17 cellular contexts compared by ENCODE assay signal in the genomic region with DNA sequence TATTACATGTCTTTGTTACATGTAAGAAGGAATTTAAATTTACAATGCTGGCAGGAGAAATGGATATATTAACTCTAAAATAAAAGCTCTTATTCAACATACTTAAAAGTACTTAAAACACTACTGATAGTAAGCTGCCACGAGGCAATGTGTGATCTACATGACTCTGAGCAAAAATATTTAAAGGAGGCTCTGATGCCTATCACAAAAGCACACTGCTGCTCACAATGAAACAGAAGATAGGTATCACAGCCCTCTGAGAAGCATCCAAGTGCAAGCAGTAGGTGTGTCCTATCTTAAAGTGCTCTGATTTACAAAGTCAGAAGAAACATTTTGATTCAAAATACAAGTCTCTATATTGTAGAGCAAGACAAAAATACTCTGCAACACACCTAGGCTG.
DNase-seq lines count a peak whose midpoint lies in the region; ATAC-seq lines count a peak whose summit lies in the region.
"Had no signal": no experiment of that assay in that cellular context is flagged by ENCODE, and none has a peak within 500 bp of the region (broad histone marks: within the 10 kb centered on the region; RNA-seq: fewer than 3 reads in every experiment).

No MANE protein-coding gene starts in this region.

- H2BK15ac ChIP-seq in mesenchymal stem cell (ENCODE audit: low read depth, poor library complexity, severe bottlenecking): no peak overlapping the region

- no peak overlapping the region for H3K4me2 ChIP-seq in mesenchymal stem cell (ENCODE audit: low read length, poor library complexity, severe bottlenecking)
- H3K4me2 ChIP-seq: BLaER1 had no signal

- no peaks in the 10 kb centered on the region for H3K79me1 ChIP-seq in mesenchymal stem cell (replicated peaks; ENCODE audit: low read length, poor library complexity, severe bottlenecking)

- no peak overlapping the region for H3K4me3 Mint-ChIP-seq in activated CD4-positive, alpha-beta T cell treated with anti-CD3 and anti-CD28 coated beads, Interleukin-2, amount 10 ng/mL, durations not matched to agents 24 days and 14 days
- H3K4me3 Mint-ChIP-seq: CD8-positive, alpha-beta memory T cell had no signal

- no peak overlapping the region for H3K14ac ChIP-seq in mesenchymal stem cell (ENCODE audit: low read length in 2 of 2)

- no peaks in the 10 kb centered on the region for H3K9me3 ChIP-seq in mesenchymal stem cell (ENCODE audit: control insufficient read depth, low read length)
- H3K9me3 ChIP-seq: BLaER1, Caco-2 had no signal

- H2BK5ac ChIP-seq in mesenchymal stem cell (ENCODE audit: low read depth, low read length, poor library complexity, severe bottlenecking): no peak overlapping the region

- H4K91ac ChIP-seq in mesenchymal stem cell (ENCODE audit: low read length): no peak overlapping the region

- peak overlapping the region; percentile 32 to 91 for H2BK12ac ChIP-seq in mesenchymal stem cell (ENCODE audit: low read length in 2 of 2)

- peak overlapping the region; percentile 74 for H4K8ac ChIP-seq in mesenchymal stem cell (ENCODE audit: low read length)

- WGBS in mesenchymal stem cell: 0% methylated on average over 1 of the region's 1 CpG

- H2AK5ac ChIP-seq in mesenchymal stem cell (ENCODE audit: low read length, severe bottlenecking): no peak overlapping the region

- peak overlapping the region in 1 of 2 experiments; percentile 5 for H3K4ac ChIP-seq in mesenchymal stem cell (ENCODE audit: low read depth in 1 of 2, low read length in 2 of 2)

- H3K27ac ChIP-seq in mesenchymal stem cell (ENCODE audit: low read length, poor library complexity, severe bottlenecking): no peak overlapping the region
- H3K27ac ChIP-seq: BLaER1, GM23248 had no signal

- no peak overlapping the region for H3K9ac ChIP-seq in mesenchymal stem cell (ENCODE audit: low read length)
- H3K9ac ChIP-seq: BLaER1, GM23248 had no signal

- H2AFZ ChIP-seq in mesenchymal stem cell (ENCODE audit: low read depth, low read length): no peak overlapping the region
- H2AFZ ChIP-seq: GM23248 had no signal

- intact Hi-C loops in activated CD4-positive, alpha-beta T cell treated with anti-CD3 and anti-CD28 coated beads, Interleukin-2, amount 10 ng/mL, durations not matched to agents 24 days and 14 days (cut with micrococcal nuclease): no loop called here

- H3K27me3 ChIP-seq in mesenchymal stem cell (ENCODE audit: control insufficient read depth in 1 of 2, insufficient read depth in 1 of 2, low read length in 2 of 2): no peaks in the 10 kb centered on the region
- H3K27me3 ChIP-seq: BLaER1 had no signal

- H3K18ac ChIP-seq in mesenchymal stem cell (ENCODE audit: low read depth in 1 of 2, low read length in 2 of 2): peak overlapping the region in 1 of 2 experiments; percentile 98

- H3K23ac ChIP-seq in mesenchymal stem cell (ENCODE audit: low read length in 2 of 2): no peak overlapping the region

- H2BK120ac ChIP-seq in mesenchymal stem cell (ENCODE audit: low read depth, low read length): no peak overlapping the region

- no peaks in the 10 kb centered on the region for H3K36me3 ChIP-seq in mesenchymal stem cell (ENCODE audit: control insufficient read depth in 1 of 2, insufficient read depth in 2 of 2, low read depth in 1 of 2, low read length in 2 of 2)
- H3K36me3 ChIP-seq: BLaER1 had no signal

- H3K27me3 Mint-ChIP-seq in activated CD4-positive, alpha-beta T cell treated with anti-CD3 and anti-CD28 coated beads, Interleukin-2, amount 10 ng/mL, durations not matched to agents 24 days and 14 days: no peaks in the 10 kb centered on the region

- no peaks in the 10 kb centered on the region for H3K4me1 ChIP-seq in mesenchymal stem cell (ENCODE audit: control insufficient read depth, insufficient read depth, low read depth, low read length)
- H3K4me1 ChIP-seq: BLaER1, Caco-2 had no signal

- no peaks in the 10 kb centered on the region for H3K4me1 Mint-ChIP-seq in activated CD4-positive, alpha-beta T cell treated with anti-CD3 and anti-CD28 coated beads, Interleukin-2, amount 10 ng/mL, durations not matched to agents 24 days and 14 days
- H3K4me1 Mint-ChIP-seq: CD8-positive, alpha-beta memory T cell had no signal

- DNase-seq in activated CD4-positive, alpha-beta T cell treated with anti-CD3 and anti-CD28 coated beads, Interleukin-2, amount 10 ng/mL, durations not matched to agents 24 days and 14 days: peak; percentile 24
- no peak for DNase-seq in activated CD4-positive, alpha-beta T cell treated with anti-CD3 and anti-CD28 coated beads for 48 hours
- DNase-seq in amniotic epithelial cell (ENCODE audit: low read depth) (peak; percentile 8), mesenchymal stem cell (no peak), cerebellar nuclear complex (lab: John Stamatoyannopoulos, UW) (no peak)
- DNase-seq in stimulated activated naive CD4-positive, alpha-beta T cell treated with Interleukin-2 at 50 U/mL for 16 hours (lab: John Stamatoyannopoulos, UW): no peak
- DNase-seq: 8988T; AML-193; Caco-2; CD8-positive, alpha-beta memory T cell; DND-41; GF-D8; GM23248 had no signal

- no peak overlapping the region for H3K27ac Mint-ChIP-seq in activated CD4-positive, alpha-beta T cell treated with anti-CD3 and anti-CD28 coated beads, Interleukin-2, amount 10 ng/mL, durations not matched to agents 24 days and 14 days
- H3K27ac Mint-ChIP-seq: CD8-positive, alpha-beta memory T cell had no signal

- no peaks in the 10 kb centered on the region for H3K9me3 Mint-ChIP-seq in activated CD4-positive, alpha-beta T cell treated with anti-CD3 and anti-CD28 coated beads, Interleukin-2, amount 10 ng/mL, durations not matched to agents 24 days and 14 days

- ATAC-seq in GM19463 (IDR thresholded peaks at IDR 0.05; ENCODE audit: unreplicated experiment): no peak
- ATAC-seq in HG03139 (IDR thresholded peaks at IDR 0.05; ENCODE audit: unreplicated experiment): no peak
- ATAC-seq: HCT116 had no signal

- H3K4me3 ChIP-seq in mesenchymal stem cell (ENCODE audit: insufficient read depth in 1 of 2, low read depth in 1 of 2, low read length in 2 of 2): no peak overlapping the region
- H3K4me3 ChIP-seq: BLaER1, GM23248 had no signal

- H3K36me3 Mint-ChIP-seq in activated CD4-positive, alpha-beta T cell treated with anti-CD3 and anti-CD28 coated beads, Interleukin-2, amount 10 ng/mL, durations not matched to agents 24 days and 14 days (ENCODE audit: low read depth): no peaks in the 10 kb centered on the region
- H3K36me3 Mint-ChIP-seq: CD8-positive, alpha-beta memory T cell had no signal

Comparison
In these comparisons a context has a peak if more than half of its experiments do, and no peak if none do; other contexts are left out.
1. DNase-seq: peak in activated CD4-positive, alpha-beta T cell treated with anti-CD3 and anti-CD28 coated beads, Interleukin-2, amount 10 ng/mL, durations not matched to agents 24 days and 14 days (single experiment) and amniotic epithelial cell (single experiment); none in activated CD4-positive, alpha-beta T cell treated with anti-CD3 and anti-CD28 coated beads for 48 hours (single experiment), mesenchymal stem cell (single experiment), cerebellar nuclear complex (0 of 2) and stimulated activated naive CD4-positive, alpha-beta T cell treated with Interleukin-2 at 50 U/mL for 16 hours (single experiment).